Comparison of ENCODE assay signal across 8 cellular contexts in the genomic region with DNA sequence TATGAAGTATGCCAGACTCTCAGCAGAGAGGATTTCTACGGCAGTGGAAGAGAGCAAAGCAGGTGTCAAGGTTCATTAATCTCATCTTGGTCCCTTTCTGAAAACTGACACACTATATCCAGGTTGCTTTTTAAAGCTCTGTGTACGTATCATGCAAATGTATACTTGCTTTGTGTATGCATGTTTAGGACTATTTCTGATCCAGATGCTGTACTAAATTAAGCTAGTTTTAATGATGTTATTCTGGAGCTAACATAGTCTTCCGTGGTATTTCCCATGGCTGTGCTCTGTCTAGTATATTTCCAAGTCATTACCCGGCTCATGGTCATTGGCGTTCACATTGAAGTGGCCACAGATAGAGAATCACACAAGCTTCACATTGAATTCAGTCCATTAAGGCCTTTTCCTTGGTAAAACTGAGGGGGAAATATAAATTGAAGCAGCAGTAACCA. TPM values are rescaled to one million over a fixed set of nuclear protein-coding genes. Genes with fewer than 3 reads are reported as not detected.
A peak's percentile ranks its signal among the peaks of the same experiment; 100 is the strongest.
DNase-seq lines count a peak whose midpoint lies in the region; ATAC-seq and TF ChIP-seq lines count a peak whose summit lies in the region.

No MANE protein-coding gene starts in this region.

- peak overlapping the region in 1 of 2 experiments; percentile 58 for H3K18ac ChIP-seq in mesenchymal stem cell (ENCODE audit: low read depth in 1 of 2, low read length in 2 of 2)

- H2BK5ac ChIP-seq in mesenchymal stem cell (ENCODE audit: low read depth, low read length, poor library complexity, severe bottlenecking) = peak overlapping the region; percentile 60

- H3K9me3 ChIP-seq in mesenchymal stem cell (ENCODE audit: control insufficient read depth, low read length) (no peaks in the 10 kb centered on the region), HAP-1 (no peaks in the 10 kb centered on the region)

- H3K14ac ChIP-seq in mesenchymal stem cell (ENCODE audit: low read length in 2 of 2) = no peak overlapping the region

- TF ChIP-seq CTCF in GM12865 (IDR thresholded peaks at IDR 0.05; ENCODE audit: insufficient read depth, low read depth, low read length, missing control alignments) = no peak
- TF ChIP-seq CTCF in activated B cell treated with CpG ODN at 0.5 μM for 24 hours (IDR thresholded peaks at IDR 0.05) = no peak
- TF ChIP-seq CTCF in nephron progenitor cell (IDR thresholded peaks at IDR 0.05) = no peak

- H4K91ac ChIP-seq in mesenchymal stem cell (ENCODE audit: low read length) = peak overlapping the region; percentile 12

- 89% methylated on average over 5 of the region's 5 CpGs for WGBS in mesenchymal stem cell

- DNase-seq in GM12865 (ENCODE audit: low read depth) = peak; percentile 42
- no peak for DNase-seq in activated B cell treated with CpG ODN at 0.5 μM for 24 hours
- DNase-seq in mesenchymal stem cell = no peak
- no peak for DNase-seq in HAP-1 (ENCODE audit: low spot score in 2 of 2)
- no peak for DNase-seq in OCI-M1 (lab: John Stamatoyannopoulos, UW)
- DNase-seq in nephron progenitor cell = no peak
- no peak for DNase-seq in dermis blood vessel endothelial cell

- H2AFZ ChIP-seq in mesenchymal stem cell (ENCODE audit: low read depth, low read length) = no peak overlapping the region

- ATAC-seq in HG02610 (IDR thresholded peaks at IDR 0.05; ENCODE audit: unreplicated experiment) (peak; percentile 4), activated B cell treated with CpG ODN at 0.5 μM for 24 hours (ENCODE audit: low read depth) (peak; percentile 15)

- POLR2A ChIA-PET in activated B cell treated with CpG ODN at 0.5 μM for 24 hours (lab: Charles Lee) = interaction anchor here (0.9 to 2.9 kb wide), 16 partner anchors 8 to 304 kb away, joined by 3 to 17 read pairs (median 4); no protein-coding TSS in a partner anchor

- H3K4me1 ChIP-seq in mesenchymal stem cell (ENCODE audit: control insufficient read depth, insufficient read depth, low read depth, low read length) (peaks cover 35% of the 10 kb centered on the region), HAP-1 (no peaks in the 10 kb centered on the region)

- H3K9me3 Mint-ChIP-seq in activated B cell treated with CpG ODN at 0.5 μM for 24 hours (no peaks in the 10 kb centered on the region), nephron progenitor cell (peaks cover 3% of the 10 kb centered on the region)

- H3K27ac ChIP-seq in mesenchymal stem cell (ENCODE audit: low read length, poor library complexity, severe bottlenecking) = peak overlapping the region; percentile 94

- H3K4me3 ChIP-seq in GM12865 (ENCODE audit: low read depth, low read length) (peak overlapping the region; percentile 19), mesenchymal stem cell (ENCODE audit: insufficient read depth in 1 of 2, low read depth in 1 of 2, low read length in 2 of 2) (peak overlapping the region in 1 of 2 experiments; percentile 24), HAP-1 (no peak overlapping the region)

- H3K79me1 ChIP-seq in mesenchymal stem cell (replicated peaks; ENCODE audit: low read length, poor library complexity, severe bottlenecking) = no peaks in the 10 kb centered on the region

- H4K8ac ChIP-seq in mesenchymal stem cell (ENCODE audit: low read length) = no peak overlapping the region

- H3K4me1 Mint-ChIP-seq in activated B cell treated with CpG ODN at 0.5 μM for 24 hours = peaks cover 95% of the 10 kb centered on the region
- H3K4me1 Mint-ChIP-seq in nephron progenitor cell = peaks cover 43% of the 10 kb centered on the region

- H3K23ac ChIP-seq in mesenchymal stem cell (ENCODE audit: low read length in 2 of 2) = no peak overlapping the region

- H3K27me3 Mint-ChIP-seq in activated B cell treated with CpG ODN at 0.5 μM for 24 hours (no peaks in the 10 kb centered on the region), nephron progenitor cell (ENCODE audit: low read depth, poor library complexity) (peaks cover under 1% of the 10 kb centered on the region)

- H3K4me3 Mint-ChIP-seq in activated B cell treated with CpG ODN at 0.5 μM for 24 hours = peak overlapping the region; percentile 81
- no peak overlapping the region for H3K4me3 Mint-ChIP-seq in nephron progenitor cell

- H3K27ac Mint-ChIP-seq in activated B cell treated with CpG ODN at 0.5 μM for 24 hours (peak overlapping the region; percentile 99), nephron progenitor cell (no peak overlapping the region)

- no peaks in the 10 kb centered on the region for H3K27me3 ChIP-seq in mesenchymal stem cell (ENCODE audit: control insufficient read depth in 1 of 2, insufficient read depth in 1 of 2, low read length in 2 of 2)
- H3K27me3 ChIP-seq in HAP-1 (ENCODE audit: low read depth) = 0 out of 2 replicates have a peak, but pooled peaks cover 2% of the 10 kb centered on the region

- CTCF ChIA-PET in activated B cell treated with CpG ODN at 0.5 μM for 24 hours (lab: Charles Lee) = interaction anchor here (1.0 to 14.4 kb wide), 5 partner anchors 8 to 262 kb away, joined by 3 to 250 read pairs (median 4); no protein-coding TSS in a partner anchor

- peak overlapping the region; percentile 85 for H3K9ac ChIP-seq in mesenchymal stem cell (ENCODE audit: low read length)

- H3K4ac ChIP-seq in mesenchymal stem cell (ENCODE audit: low read depth in 1 of 2, low read length in 2 of 2) = peak overlapping the region in 1 of 2 experiments; percentile 45

- intact Hi-C loops in activated B cell treated with CpG ODN at 0.5 μM for 24 hours (cut with micrococcal nuclease) = loop anchor here (1.0 to 10.0 kb wide), 9 partner anchors 35 to 1331 kb away; a partner anchor contains a TSS

- H3K4me2 ChIP-seq in mesenchymal stem cell (ENCODE audit: low read length, poor library complexity, severe bottlenecking) = no peak overlapping the region

- H3K36me3 Mint-ChIP-seq in activated B cell treated with CpG ODN at 0.5 μM for 24 hours (ENCODE audit: low read depth) (no peaks in the 10 kb centered on the region), nephron progenitor cell (ENCODE audit: low read depth) (no peaks in the 10 kb centered on the region)

- in situ Hi-C loops in HAP-1 (cut with MboI; ENCODE audit: low sequenced_read_pairs) = no loop called here

- H2AK5ac ChIP-seq in mesenchymal stem cell (ENCODE audit: low read length, severe bottlenecking) = peak overlapping the region; percentile 94

- no peak overlapping the region for H2BK15ac ChIP-seq in mesenchymal stem cell (ENCODE audit: low read depth, poor library complexity, severe bottlenecking)

- no peak overlapping the region for H2BK120ac ChIP-seq in mesenchymal stem cell (ENCODE audit: low read depth, low read length)

- peaks cover 0 to 10% of the 10 kb centered on the region in 2 experiments for H3K36me3 ChIP-seq in mesenchymal stem cell (ENCODE audit: control insufficient read depth in 1 of 2, insufficient read depth in 2 of 2, low read depth in 1 of 2, low read length in 2 of 2)
- H3K36me3 ChIP-seq in HAP-1 (replicated peaks) = no peaks in the 10 kb centered on the region

- peak overlapping the region; percentile 81 to 98 for H2BK12ac ChIP-seq in mesenchymal stem cell (ENCODE audit: low read length in 2 of 2)

RNA-seq across cellular contexts. Expression of a gene that starts 59.1 kb away (rescaled TPM):
- total RNA-seq in activated B cell treated with CpG ODN at 0.5 μM for 24 hours = 38.8 and 40.0 TPM in 2 replicates
- polyA plus RNA-seq in mesenchymal stem cell (2013, experiment 1 of 2) = 40.4 TPM
- polyA plus RNA-seq in mesenchymal stem cell (2013, experiment 2 of 2) = 41.1 TPM
- 51.4 and 61.4 TPM in 2 replicates for total RNA-seq in dermis blood vessel endothelial cell
